In genomic region chr4:127000090-127000489, GRCh38 we compare ENCODE assay signal across 15 cellular contexts.
DNase-seq lines count a peak whose midpoint lies in the region; ATAC-seq and TF ChIP-seq lines count a peak whose summit lies in the region.
"Had no signal": no experiment of that assay in that cellular context is flagged by ENCODE, and none has a peak within 500 bp of the region (broad histone marks: within the 10 kb centered on the region; RNA-seq: fewer than 3 reads in every experiment).

No MANE protein-coding gene starts in this region.

- no peaks in the 10 kb centered on the region for H3K27me3 ChIP-seq in adipocyte (replicated peaks; ENCODE audit: control insufficient read depth, insufficient read depth, low read length)

- H3K9me2 ChIP-seq in OCI-LY7 (ENCODE audit: insufficient read depth, low read length), result no peaks in the 10 kb centered on the region

- H3K4me1 Mint-ChIP-seq in chondrocyte (ENCODE audit: low read depth), result peaks cover 3% of the 10 kb centered on the region
- no peaks in the 10 kb centered on the region for H3K4me1 Mint-ChIP-seq in activated CD8-positive, alpha-beta memory T cell treated with anti-CD3 and anti-CD28 coated beads, Interleukin-2, amount 10 ng/mL, durations not matched to agents 7 days and 5 days
- H3K4me1 Mint-ChIP-seq: CD14-positive monocyte had no signal

- TF ChIP-seq CTCF in chondrocyte (IDR thresholded peaks at IDR 0.05) (no peak), OCI-LY7 (conservative IDR thresholded peaks at IDR 0.05; ENCODE audit: low read length) (no peak)

- POLR2A ChIA-PET in OCI-LY7 (lab: Charles Lee), result no interaction called here

- no peaks in the 10 kb centered on the region for H4K20me1 ChIP-seq in OCI-LY7 (ENCODE audit: insufficient read depth, low read length)

- no peaks in the 10 kb centered on the region for H3K9me3 Mint-ChIP-seq in chondrocyte (ENCODE audit: low read depth)
- peaks cover 4% of the 10 kb centered on the region for H3K9me3 Mint-ChIP-seq in activated CD8-positive, alpha-beta memory T cell treated with anti-CD3 and anti-CD28 coated beads, Interleukin-2, amount 10 ng/mL, durations not matched to agents 7 days and 5 days (ENCODE audit: low read depth)

- H3K4me3 ChIP-seq in adipocyte (ENCODE audit: low read length) (no peak overlapping the region), OCI-LY7 (ENCODE audit: low read depth, low read length, poor library complexity, severe bottlenecking) (no peak overlapping the region)

- H3K4me1 ChIP-seq in adipocyte (ENCODE audit: control insufficient read depth, insufficient read depth, low read length), result no peaks in the 10 kb centered on the region
- no peaks in the 10 kb centered on the region for H3K4me1 ChIP-seq in OCI-LY7 (ENCODE audit: insufficient read depth, low read length, poor library complexity, severe bottlenecking)

- BruUV-seq in OCI-LY7 (replicated peaks; lab: Mats Ljungman, UMichigan), result no TSS peak

- ATAC-seq in activated CD8-positive, alpha-beta memory T cell treated with anti-CD3 and anti-CD28 coated beads, Interleukin-2, amount 10 ng/mL, durations not matched to agents 7 days and 5 days, result no peak
- ATAC-seq: CD8-positive, alpha-beta T cell; HCT116 had no signal

- H3K27me3 Mint-ChIP-seq in chondrocyte (ENCODE audit: low read depth), result no peaks in the 10 kb centered on the region
- no peaks in the 10 kb centered on the region for H3K27me3 Mint-ChIP-seq in activated CD8-positive, alpha-beta memory T cell treated with anti-CD3 and anti-CD28 coated beads, Interleukin-2, amount 10 ng/mL, durations not matched to agents 7 days and 5 days

- H3K36me3 ChIP-seq in adipocyte (ENCODE audit: control insufficient read depth, insufficient read depth, low read length, severe bottlenecking) (no peaks in the 10 kb centered on the region), OCI-LY7 (ENCODE audit: insufficient read depth, low read length) (no peaks in the 10 kb centered on the region)

- H3K27ac ChIP-seq in OCI-LY7 (ENCODE audit: low read depth, low read length, poor library complexity, severe bottlenecking), result no peak overlapping the region
- H3K27ac ChIP-seq: HL-60 had no signal

- H3K9ac ChIP-seq in adipocyte (ENCODE audit: low read length), result no peak overlapping the region

- H3K4me3 Mint-ChIP-seq in chondrocyte (ENCODE audit: unreplicated experiment), result no peak overlapping the region
- no peak overlapping the region for H3K4me3 Mint-ChIP-seq in activated CD8-positive, alpha-beta memory T cell treated with anti-CD3 and anti-CD28 coated beads, Interleukin-2, amount 10 ng/mL, durations not matched to agents 7 days and 5 days
- H3K4me3 Mint-ChIP-seq: CD14-positive monocyte; CD8-positive, alpha-beta T cell had no signal

- no peaks in the 10 kb centered on the region for H3K79me2 ChIP-seq in OCI-LY7 (ENCODE audit: insufficient read depth, low read depth, low read length)

- DNase-seq in EH (ENCODE audit: low read depth) (peak; percentile 9), adipocyte (ENCODE audit: low read depth) (peak; percentile 49), fibroblast of gingiva (ENCODE audit: low read depth) (peak; percentile 89), chondrocyte (ENCODE audit: low spot score) (no peak), GM03348 (ENCODE audit: low spot score) (no peak), OCI-LY7 (ENCODE audit: low spot score) (no peak)
- no peak for DNase-seq in activated CD8-positive, alpha-beta memory T cell treated with anti-CD3 and anti-CD28 coated beads, Interleukin-2, amount 10 ng/mL, durations not matched to agents 7 days and 5 days
- DNase-seq: CD8-positive, alpha-beta T cell; COR-L47; DMS153; DMS79 treated with DMSO at 0.1 percent for 48 hours; GDM1 had no signal

- H3K4me2 ChIP-seq in OCI-LY7 (ENCODE audit: low read length), result no peak overlapping the region

- no peak overlapping the region for H3K27ac Mint-ChIP-seq in chondrocyte (ENCODE audit: unreplicated experiment)
- H3K27ac Mint-ChIP-seq in activated CD8-positive, alpha-beta memory T cell treated with anti-CD3 and anti-CD28 coated beads, Interleukin-2, amount 10 ng/mL, durations not matched to agents 7 days and 5 days, result no peak overlapping the region
- H3K27ac Mint-ChIP-seq: CD14-positive monocyte; CD8-positive, alpha-beta T cell had no signal

- CTCF ChIA-PET in activated CD8-positive, alpha-beta memory T cell treated with anti-CD3 and anti-CD28 coated beads, Interleukin-2, amount 10 ng/mL, durations not matched to agents 7 days and 5 days (lab: Charles Lee), result no interaction called here
- CTCF ChIA-PET in OCI-LY7 (lab: Charles Lee; ENCODE audit: unreplicated experiment), result no interaction called here

- no peak overlapping the region for H2AFZ ChIP-seq in OCI-LY7 (ENCODE audit: low read length)

- no peaks in the 10 kb centered on the region for H3K9me3 ChIP-seq in adipocyte (ENCODE audit: control insufficient read depth, low read length)
- H3K9me3 ChIP-seq in OCI-LY7 (ENCODE audit: low read length), result no peaks in the 10 kb centered on the region

- H3K36me3 Mint-ChIP-seq in chondrocyte (ENCODE audit: low read depth), result no peaks in the 10 kb centered on the region
- no peaks in the 10 kb centered on the region for H3K36me3 Mint-ChIP-seq in activated CD8-positive, alpha-beta memory T cell treated with anti-CD3 and anti-CD28 coated beads, Interleukin-2, amount 10 ng/mL, durations not matched to agents 7 days and 5 days
- H3K36me3 Mint-ChIP-seq: CD14-positive monocyte; CD8-positive, alpha-beta T cell had no signal

- intact Hi-C loops in OCI-LY7 (cut with micrococcal nuclease; ENCODE audit: unreplicated experiment), result no loop called here

Comparison
In these comparisons a context has a peak if more than half of its experiments do, and no peak if none do; other contexts are left out.
1. DNase-seq: peak in EH (single experiment), adipocyte (single experiment) and fibroblast of gingiva (single experiment); none in chondrocyte (single experiment), GM03348 (single experiment), activated CD8-positive, alpha-beta memory T cell treated with anti-CD3 and anti-CD28 coated beads, Interleukin-2, amount 10 ng/mL, durations not matched to agents 7 days and 5 days (single experiment) and OCI-LY7 (single experiment).